ENCODE assay signal across 13 cellular contexts in genomic region chr17:47200325-47200663, GRCh38. TPM values are rescaled to one million over a fixed set of nuclear protein-coding genes. Genes with fewer than 3 reads are reported as not detected.
DNase-seq lines count a peak whose midpoint lies in the region; ATAC-seq and TF ChIP-seq lines count a peak whose summit lies in the region.
"Had no signal": no experiment of that assay in that cellular context is flagged by ENCODE, and none has a peak within 500 bp of the region (broad histone marks: within the 10 kb centered on the region; RNA-seq: fewer than 3 reads in every experiment).

No MANE protein-coding gene starts in this region.

- peaks cover 32% of the 10 kb centered on the region for H3K4me1 Mint-ChIP-seq in CD14-positive monocyte

- peak overlapping the region; percentile 68 for H3K4me2 ChIP-seq in OCI-LY7 (ENCODE audit: low read length)

- peak overlapping the region; percentile 72 for H2AFZ ChIP-seq in OCI-LY7 (ENCODE audit: low read length)

- no peaks in the 10 kb centered on the region for H3K79me2 ChIP-seq in OCI-LY7 (ENCODE audit: insufficient read depth, low read depth, low read length)

- TSS peak; percentile 82 for BruUV-seq in OCI-LY7 (replicated peaks; lab: Mats Ljungman, UMichigan)

- H3K27ac ChIP-seq in OCI-LY7 (ENCODE audit: low read depth, low read length, poor library complexity, severe bottlenecking) (peak overlapping the region; percentile 86), lower lobe of right lung (peak overlapping the region; percentile 32)
- H3K27ac ChIP-seq: C4-2B had no signal

- intact Hi-C loops in CD14-positive monocyte (cut with micrococcal nuclease) (no loop called here), OCI-LY7 (cut with micrococcal nuclease; ENCODE audit: unreplicated experiment) (no loop called here), lower lobe of right lung (cut with DNase I) (no loop called here)

- H3K9me2 ChIP-seq in OCI-LY7 (ENCODE audit: insufficient read depth, low read length) = no peaks in the 10 kb centered on the region

- no peak overlapping the region for H3K4me3 ChIP-seq in GM12865 (ENCODE audit: low read depth, low read length)
- peak overlapping the region; percentile 39 for H3K4me3 ChIP-seq in OCI-LY7 (ENCODE audit: low read depth, low read length, poor library complexity, severe bottlenecking)
- H3K4me3 ChIP-seq in lower lobe of right lung = no peak overlapping the region
- H3K4me3 ChIP-seq: HAP-1 had no signal

- H3K4me1 ChIP-seq in OCI-LY7 (ENCODE audit: insufficient read depth, low read length, poor library complexity, severe bottlenecking) = peaks cover 54% of the 10 kb centered on the region
- H3K4me1 ChIP-seq in lower lobe of right lung = peaks cover 17% of the 10 kb centered on the region
- H3K4me1 ChIP-seq: HAP-1 had no signal

- no peaks in the 10 kb centered on the region for H3K36me3 Mint-ChIP-seq in CD14-positive monocyte

- H3K27me3 ChIP-seq in lower lobe of right lung (ENCODE audit: low read depth) = no peaks in the 10 kb centered on the region

- no peaks in the 10 kb centered on the region for H4K20me1 ChIP-seq in OCI-LY7 (ENCODE audit: insufficient read depth, low read length)

- peaks cover 4 to 8% (median 7%) of the 10 kb centered on the region in 3 donors for H3K27me3 Mint-ChIP-seq in CD14-positive monocyte (ENCODE audit: low read depth in 3 of 3)

- POLR2A ChIA-PET in OCI-LY7 (lab: Charles Lee) = interaction anchor here (0.5 to 13.5 kb wide), 4 partner anchors 7 to 129 kb away, joined by 3 to 114 read pairs (median 6); partner anchors contain the start of genes CDC27 and MYL4

- H3K9me3 Mint-ChIP-seq in CD14-positive monocyte = peaks cover 0 to 2% (median 0%) of the 10 kb centered on the region in 7 donors

- ATAC-seq in lower lobe of right lung (peak in 1 of 2 donors; percentile 33), left lobe of liver (no peak)

- peak overlapping the region; percentile 76 to 87 for H3K4me3 Mint-ChIP-seq in CD14-positive monocyte

- peak overlapping the region; percentile 88 to 99 (median 97) for H3K27ac Mint-ChIP-seq in CD14-positive monocyte

- CTCF ChIA-PET in OCI-LY7 (lab: Charles Lee; ENCODE audit: unreplicated experiment) = interaction anchor here (0.7 kb wide), 1 partner anchor 9 kb away, joined by 3 read pairs; the partner anchor contains the start of gene MYL4

- peaks cover 9% of the 10 kb centered on the region; the same call in 1 of the 2 replicates for H3K9me3 ChIP-seq in OCI-LY7 (ENCODE audit: low read length)
- H3K9me3 ChIP-seq in lower lobe of right lung = no peaks in the 10 kb centered on the region
- H3K9me3 ChIP-seq: HAP-1 had no signal

- H3K36me3 ChIP-seq in OCI-LY7 (ENCODE audit: insufficient read depth, low read length) (0 out of 2 replicates have a peak, but pooled peaks cover 3% of the 10 kb centered on the region), lower lobe of right lung (no peaks in the 10 kb centered on the region)
- H3K36me3 ChIP-seq: HAP-1 had no signal

- DNase-seq in CD14-positive monocyte (ENCODE audit: low spot score) (peak; percentile 57), GM12865 (ENCODE audit: low read depth) (peak; percentile 15), OCI-LY7 (ENCODE audit: low spot score) (no peak), lower lobe of right lung (no peak), left lobe of liver (ENCODE audit: low spot score) (no peak), mucosa of gallbladder (ENCODE audit: low spot score) (no peak), GM19238 (ENCODE audit: insufficient read length, low spot score) (no peak), NCI-H345 treated with DMSO at 0.1 percent for 48 hours (lab: John Stamatoyannopoulos, UW; ENCODE audit: unreplicated experiment) (no peak)
- DNase-seq: glutamatergic neuron had no signal

- TF ChIP-seq CTCF in CD14-positive monocyte (IDR thresholded peaks at IDR 0.05) (no peak), GM12865 (IDR thresholded peaks at IDR 0.05; ENCODE audit: insufficient read depth, low read depth, low read length, missing control alignments) (no peak), OCI-LY7 (conservative IDR thresholded peaks at IDR 0.05; ENCODE audit: low read length) (no peak), lower lobe of right lung (IDR thresholded peaks at IDR 0.05) (no peak)

RNA-seq across cellular contexts. Expression of gene MYL4, which starts 8.9 kb away (rescaled TPM):
- polyA plus RNA-seq in CD14-positive monocyte = not detected
- total RNA-seq in OCI-LY7 (2014; rRNA removed; shearing (Covaris generic)) = 0.39 and 2.1 TPM in 2 replicates
- total RNA-seq in OCI-LY7 (2022) = 0.67 and 1.3 TPM in 2 replicates
- 3.0 TPM for total RNA-seq in lower lobe of right lung
- not detected for total RNA-seq in left lobe of liver
- total RNA-seq in mucosa of gallbladder = 0.55 TPM
- total RNA-seq: bronchial epithelial cell, M059J had no signal

RNA-seq across cellular contexts. Expression of gene CDC27, which starts 11.2 kb away (rescaled TPM):
- polyA plus RNA-seq in CD14-positive monocyte = 10 to 100 TPM; 33.0 to 52.0 TPM
- total RNA-seq in OCI-LY7 (2014; rRNA removed; shearing (Covaris generic)) = 74.3 and 83.4 TPM in 2 replicates
- total RNA-seq in OCI-LY7 (2022) = 164 TPM in 2 replicates
- 76.6 TPM for total RNA-seq in lower lobe of right lung
- 29.3 TPM for total RNA-seq in left lobe of liver
- total RNA-seq in mucosa of gallbladder = 75.2 TPM

RNA-seq across cellular contexts. Expression of gene ITGB3, which starts 53.3 kb away (rescaled TPM):
- polyA plus RNA-seq in CD14-positive monocyte = 1 to 10 TPM; 1.3 to 1.6 TPM
- total RNA-seq in OCI-LY7 (2014; rRNA removed; shearing (Covaris generic)) = not detected in 2 replicates
- 0.17 TPM in 1 of 2 replicates, not detected in the other for total RNA-seq in OCI-LY7 (2022)
- total RNA-seq in lower lobe of right lung = 10.5 TPM
- total RNA-seq in left lobe of liver = 5.0 TPM
- total RNA-seq in mucosa of gallbladder = 10.6 TPM

Comparison
In these comparisons a context has a peak if more than half of its experiments do, and no peak if none do; other contexts are left out.
1. DNase-seq: peak in CD14-positive monocyte (single experiment) and GM12865 (single experiment); none in OCI-LY7 (single experiment), lower lobe of right lung (single experiment), left lobe of liver (single experiment), mucosa of gallbladder (single experiment), GM19238 (single experiment) and NCI-H345 treated with DMSO at 0.1 percent for 48 hours (single experiment).